ENCODE assay signal across 10 cellular contexts in the genomic region with DNA sequence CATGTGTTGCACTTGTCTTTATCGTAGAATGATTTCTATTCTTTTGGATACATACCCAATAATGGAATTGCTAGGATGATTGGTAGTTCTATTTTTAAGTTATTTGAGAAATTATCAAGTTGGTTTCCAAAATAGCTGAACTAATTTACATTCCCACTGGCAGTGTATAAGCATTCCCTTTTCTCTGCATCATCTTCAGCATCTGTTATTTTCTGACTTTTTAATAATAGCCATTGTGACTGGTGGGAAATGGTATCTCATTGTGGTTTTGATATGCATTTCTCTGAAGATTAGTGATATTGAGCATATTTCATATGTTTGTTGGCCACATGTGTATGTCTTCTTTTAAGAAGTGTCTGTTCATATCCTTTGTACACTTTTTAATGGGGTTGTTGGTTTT.
"Had no signal": no experiment of that assay in that cellular context is flagged by ENCODE, and none has a peak within 500 bp of the region (broad histone marks: within the 10 kb centered on the region; RNA-seq: fewer than 3 reads in every experiment).

No MANE protein-coding gene starts in this region.

- H3K9me3 ChIP-seq: HAP-1 had no signal

- H3K4me3 Mint-ChIP-seq: HFFc6 had no signal

- ATAC-seq: HCT116, K562 had no signal

- H3K9me3 Mint-ChIP-seq: HFFc6 had no signal

- H2AFZ ChIP-seq: GM23248 had no signal

- H3K36me3 ChIP-seq: HAP-1 had no signal

- H3K4me1 ChIP-seq: HAP-1 had no signal

- FAIRE-seq: K562 had no signal

- DNase-seq: GM23248, GOT3, H7, HFFc6, IMR-90, KG1 had no signal

- H3K4me3 ChIP-seq: GM23248, HAP-1, K562 had no signal

- H3K27ac ChIP-seq: GM23248, HL-60 had no signal

- H3K9ac ChIP-seq: GM23248 had no signal

- H3K27ac Mint-ChIP-seq: HFFc6 had no signal
